28 cellular contexts compared by ENCODE assay signal in the genomic region with DNA sequence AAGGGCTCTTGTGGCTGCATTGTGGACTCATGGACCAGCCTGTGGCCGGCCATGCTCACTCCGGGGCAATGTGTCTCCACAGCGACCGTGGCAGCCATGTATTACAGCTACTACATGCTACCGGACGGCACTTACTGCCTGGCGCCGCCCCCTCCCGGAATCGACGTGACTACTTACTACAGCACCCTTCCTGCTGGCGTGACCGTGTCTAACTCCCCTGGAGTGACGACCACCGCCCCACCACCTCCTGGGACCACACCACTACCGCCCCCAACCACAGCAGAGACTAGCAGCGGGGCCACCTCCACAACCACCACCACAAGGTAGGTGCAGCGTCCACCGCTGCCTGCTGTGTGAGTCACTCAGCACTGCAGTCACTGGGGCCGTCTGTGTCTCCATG.
"Had no signal": no experiment of that assay in that cellular context is flagged by ENCODE, and none has a peak within 500 bp of the region (broad histone marks: within the 10 kb centered on the region; RNA-seq: fewer than 3 reads in every experiment).

No MANE protein-coding gene starts in this region.

- H3K4me2 ChIP-seq: neural progenitor cell had no signal

- FAIRE-seq: colon, kidney had no signal

- H3K4me1 ChIP-seq: gastrocnemius medialis, left lung, psoas muscle, stomach, thyroid gland had no signal

- H2AFZ ChIP-seq: neural progenitor cell had no signal

- DNase-seq: effector CD4-positive, alpha-beta T cell; foreskin fibroblast; head of caudate nucleus; kidney; left cardiac atrium; left lung; mesenchymal stem cell; naive B cell; nucleus accumbens; psoas muscle; right cardiac atrium; stimulated activated CD4-positive, alpha-beta T cell treated with anti-CD3 and anti-CD28 coated beads, Interleukin-1b, Interleukin-23, amount 100 ng/mL, for 48 hours; stimulated activated CD4-positive, alpha-beta T cell treated with anti-CD3 and anti-CD28 coated beads, Interleukin-4, amount 100 ng/mL, for 1 hour; stimulated activated CD8-positive, alpha-beta memory T cell treated with anti-CD3 and anti-CD28 coated beads, Interleukin-4, amount 100 ng/mL, for 48 hours; stimulated activated naive CD4-positive, alpha-beta T cell treated with Interleukin-2 at 50 U/mL for 16 hours; stomach; thyroid gland had no signal

- H3K4me3 ChIP-seq: dorsolateral prefrontal cortex, gastrocnemius medialis, left lung, mucosa of descending colon, neural progenitor cell, psoas muscle, skin epidermis, stomach, thyroid gland had no signal

- H3K4me1 Mint-ChIP-seq: mesothelial cell of epicardium had no signal

- H3K27ac Mint-ChIP-seq: mesothelial cell of epicardium; natural killer cell treated with Interleukin-12 subunit alpha and Interleukin-12 subunit beta and Interleukin-15 and Interleukin-18, amount 100 ng/mL, for 72 hours; type B pancreatic cell had no signal

- ATAC-seq: esophagus mucosa, gastrocnemius medialis, left cardiac atrium, left lung, mucosa of descending colon, psoas muscle, right cardiac atrium had no signal

- H3K27me3 Mint-ChIP-seq: naive B cell; natural killer cell treated with Interleukin-12 subunit alpha and Interleukin-12 subunit beta and Interleukin-15 and Interleukin-18, amount 100 ng/mL, for 72 hours; type B pancreatic cell had no signal

- H3K9me3 Mint-ChIP-seq: mesothelial cell of epicardium; naive B cell; natural killer cell treated with Interleukin-12 subunit alpha and Interleukin-12 subunit beta and Interleukin-15 and Interleukin-18, amount 100 ng/mL, for 72 hours; neural progenitor cell; type B pancreatic cell had no signal

- H3K27ac ChIP-seq: epithelial cell of prostate, gastrocnemius medialis, left lung, neural progenitor cell, psoas muscle, skin epidermis, stomach, thyroid gland had no signal

- H3K36me3 ChIP-seq: neural progenitor cell had no signal

- H3K27me3 ChIP-seq: dorsolateral prefrontal cortex, gastrocnemius medialis, left lung, neural progenitor cell, stomach, thyroid gland had no signal

- H3K9ac ChIP-seq: neural progenitor cell had no signal

- H3K9me3 ChIP-seq: gastrocnemius medialis, left lung, mucosa of descending colon, psoas muscle, stomach, thyroid gland had no signal

- H3K4me3 Mint-ChIP-seq: mesothelial cell of epicardium; natural killer cell treated with Interleukin-12 subunit alpha and Interleukin-12 subunit beta and Interleukin-15 and Interleukin-18, amount 100 ng/mL, for 72 hours; neural progenitor cell; type B pancreatic cell had no signal
